1 cellular context compared by ENCODE assay signal in genomic region chr7:102434039-102434481, GRCh38.
TF ChIP-seq lines count a peak whose summit lies in the region.

No MANE protein-coding gene starts in this region.

TF ChIP-seq in HEK293, 187 proteins besides CTCF, POLR2A, EP300 and RAD21 (continued from another document):
- TF ChIP-seq, protein P1, sequence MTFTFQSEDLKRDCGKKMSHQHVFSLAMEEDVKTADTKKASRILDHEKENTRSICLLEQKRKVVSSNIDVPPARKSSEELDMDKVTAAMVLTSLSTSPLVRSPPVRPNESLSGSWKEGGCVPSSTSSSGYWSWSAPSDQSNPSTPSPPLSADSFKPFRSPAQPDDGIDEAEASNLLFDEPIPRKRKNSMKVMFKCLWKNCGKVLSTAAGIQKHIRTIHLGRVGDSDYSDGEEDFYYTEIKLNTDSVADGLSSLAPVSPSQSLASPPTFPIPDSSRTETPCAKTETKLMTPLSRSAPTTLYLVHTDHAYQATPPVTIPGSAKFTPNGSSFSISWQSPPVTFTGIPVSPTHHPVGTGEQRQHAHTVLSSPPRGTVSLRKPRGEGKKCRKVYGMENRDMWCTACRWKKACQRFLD (tag by site-specific recombination; IDR thresholded peaks at IDR 0.05) = no peak
- TF ChIP-seq ZNF169 (tag by site-specific recombination; IDR thresholded peaks at IDR 0.05) (no peak), ZFP37 (tag by site-specific recombination; IDR thresholded peaks at IDR 0.05) (no peak), GLIS1 (tag by site-specific recombination; IDR thresholded peaks at IDR 0.05) (0 out of 2 replicates have a peak, but pooled peaks have one; percentile 9), ZBTB11 (tag by site-specific recombination; conservative IDR thresholded peaks at IDR 0.05; ENCODE audit: low read depth) (0 out of 2 replicates have a peak, but pooled peaks have one; percentile 8), KLF8 (tag by site-specific recombination; IDR thresholded peaks at IDR 0.05) (no peak)
